8 cellular contexts compared by ENCODE assay signal in genomic region chr16:29925805-29926674, GRCh38. TPM values are rescaled to one million over a fixed set of nuclear protein-coding genes. Genes with fewer than 3 reads are reported as not detected.
DNase-seq lines count a peak whose midpoint lies in the region; ATAC-seq and TF ChIP-seq lines count a peak whose summit lies in the region.

Gene KCTD13, minus strand, starts transcription at chr16:29926226. Its CDS starts 193 bp downstream, at chr16:29926033.

- peak within 1 kb of the TSS; percentile 91 for H2BK5ac ChIP-seq in trophoblast cell (ENCODE audit: low read depth, low read length, poor library complexity)

- H3K79me1 ChIP-seq in trophoblast cell (ENCODE audit: low read length) = peaks cover 11% of the 10 kb centered on the region

- peak within 1 kb of the TSS; percentile 99 for H2AFZ ChIP-seq in trophoblast cell (ENCODE audit: insufficient read depth, low read length, poor library complexity)

- peak within 1 kb of the TSS; percentile 100 for H3K14ac ChIP-seq in trophoblast cell (ENCODE audit: low read length)

- WGBS in trophoblast cell (ENCODE audit: extremely low coverage, insufficient coverage, insufficient read length) = no CpG with 5 or more reads among the region's 84 CpGs
- 1% methylated on average over 63 of the region's 84 CpGs; no CpG with 5 or more reads in 1 of the 2 donors for WGBS in transverse colon (ENCODE audit: low coverage in 1 of 2), 2 donors

- H3K18ac ChIP-seq in trophoblast cell (ENCODE audit: low read length) = peak within 1 kb of the TSS; percentile 100

- TF ChIP-seq EP300 in transverse colon (IDR thresholded peaks at IDR 0.05; ENCODE audit: low read depth) = no peak

- H3K23ac ChIP-seq in trophoblast cell (ENCODE audit: low read length) = no peak within 1 kb of the TSS

- H2BK12ac ChIP-seq in trophoblast cell (ENCODE audit: low read length) = peak within 1 kb of the TSS; percentile 36

- H3K79me2 ChIP-seq in trophoblast cell (ENCODE audit: control insufficient read depth, insufficient read depth, low read length, poor library complexity) = peaks cover 14% of the 10 kb centered on the region

- peak; percentile 86 for TF ChIP-seq POLR2A in transverse colon (IDR thresholded peaks at IDR 0.05)

- H3K36me3 ChIP-seq in cardiac muscle cell (no peaks in the 10 kb centered on the region), trophoblast cell (ENCODE audit: control insufficient read depth in 1 of 2, insufficient read depth in 2 of 2, low read length in 2 of 2) (peaks cover 10 to 12% of the 10 kb centered on the region in 2 experiments), transverse colon (peaks cover 0 to 19% (median 3%) of the 10 kb centered on the region in 4 donors)

- peak; percentile 81 for ATAC-seq in HG02610 (IDR thresholded peaks at IDR 0.05; ENCODE audit: unreplicated experiment)

- H4K8ac ChIP-seq in trophoblast cell (ENCODE audit: low read depth, low read length) = peak within 1 kb of the TSS; percentile 100

- intact Hi-C loops in transverse colon (cut with DNase I; ENCODE audit: low total_unique reads) = no loop called here

- H3K27ac ChIP-seq in cardiac muscle cell (peak within 1 kb of the TSS; percentile 94), trophoblast cell (ENCODE audit: low read depth, low read length) (peak within 1 kb of the TSS; percentile 62), transverse colon (peak within 1 kb of the TSS; percentile 87 to 96 (median 92))

- in situ Hi-C loops in transverse colon (cut with MboI; ENCODE audit: low pct_ligation_motif_present in 1 of 4, low pct_unique_long_range_greater_than_20kb in 1 of 4, low sequenced_read_pairs in 3 of 4) = no loop called here

- peak within 1 kb of the TSS; percentile 96 for H3K9ac ChIP-seq in trophoblast cell (ENCODE audit: low read length)

- TF ChIP-seq CTCF in GM10266 (IDR thresholded peaks at IDR 0.05; ENCODE audit: control insufficient read depth, insufficient read depth, low read depth, missing control alignments) = no peak
- TF ChIP-seq CTCF in cardiac muscle cell (IDR thresholded peaks at IDR 0.05; ENCODE audit: low read depth, low read length) = no peak
- TF ChIP-seq CTCF in transverse colon (IDR thresholded peaks at IDR 0.05) = no peak

- H3K4me1 ChIP-seq in cardiac muscle cell (ENCODE audit: low read depth) = peaks cover 13% of the 10 kb centered on the region
- peaks cover 11 to 14% of the 10 kb centered on the region in 2 experiments for H3K4me1 ChIP-seq in trophoblast cell (ENCODE audit: control insufficient read depth in 1 of 2, insufficient read depth in 2 of 2, low read length in 2 of 2)
- H3K4me1 ChIP-seq in transverse colon = peaks cover 14 to 23% (median 21%) of the 10 kb centered on the region in 4 donors

- H3K27me3 ChIP-seq in cardiac muscle cell (no peaks in the 10 kb centered on the region), trophoblast cell (ENCODE audit: insufficient read depth, low read length) (no peaks in the 10 kb centered on the region), transverse colon (no peaks in the 10 kb centered on the region)

- H3K9me3 ChIP-seq in cardiac muscle cell (ENCODE audit: low read depth) (no peaks in the 10 kb centered on the region), trophoblast cell (ENCODE audit: insufficient read depth, low read depth, low read length) (no peaks in the 10 kb centered on the region), transverse colon (no peaks in the 10 kb centered on the region)

- H2BK120ac ChIP-seq in trophoblast cell (ENCODE audit: insufficient read depth, low read length, poor library complexity) = peak within 1 kb of the TSS; percentile 93

- DNase-seq in GM10266 (ENCODE audit: extremely low spot score) = peak; percentile 99
- DNase-seq in NCI-H1105 (lab: John Stamatoyannopoulos, UW) = peak; percentile 66
- DNase-seq in SW 1271 (lab: John Stamatoyannopoulos, UW) = peak; percentile 63 to 80
- peak; percentile 71 for DNase-seq in activated naive CD8-positive, alpha-beta T cell treated with anti-CD3 and anti-CD28 coated beads, Interleukin-2, amount 50 U/mL, for 16 hours (ENCODE audit: low read depth, low spot score)
- peak; percentile 85 to 93 for DNase-seq in cardiac muscle cell (ENCODE audit: low read depth in 1 of 2, low spot score in 1 of 2)
- peak; percentile 87 to 94 for DNase-seq in trophoblast cell
- DNase-seq in transverse colon = peak; percentile 89

- peak within 1 kb of the TSS; percentile 95 for H2AK5ac ChIP-seq in trophoblast cell (ENCODE audit: low read length)

- H3K4me3 ChIP-seq in cardiac muscle cell (peak within 1 kb of the TSS; percentile 76), trophoblast cell (ENCODE audit: low read depth, low read length) (peak within 1 kb of the TSS; percentile 99), transverse colon (peak within 1 kb of the TSS; percentile 92 to 100 (median 93))

- H3K4ac ChIP-seq in trophoblast cell (ENCODE audit: low read depth, low read length) = peak within 1 kb of the TSS; percentile 92

- peak within 1 kb of the TSS; percentile 92 for H4K91ac ChIP-seq in trophoblast cell (ENCODE audit: low read depth, low read length)

- peak within 1 kb of the TSS; percentile 91 for H3K4me2 ChIP-seq in trophoblast cell (ENCODE audit: low read length)

- H4K12ac ChIP-seq in trophoblast cell (ENCODE audit: low read depth, low read length) = peak within 1 kb of the TSS; percentile 99

RNA-seq across cellular contexts. Expression of gene KCTD13, which starts in this region (rescaled TPM):
- total RNA-seq in cardiac muscle cell = 17.6 and 22.1 TPM in 2 replicates
- 22.3 and 23.3 TPM in 2 replicates for polyA plus RNA-seq in cardiac muscle cell
- 31.1 and 33.4 TPM in 2 replicates for polyA plus RNA-seq in trophoblast cell (2013)
- 100 to 1,000 TPM in 1 of 4 donors, 10 to 100 TPM in 3; 40.3 to 110 (median 57.4) TPM for total RNA-seq in transverse colon

Comparison
In these comparisons a context has a peak if more than half of its experiments do, and no peak if none do; other contexts are left out.
1. Peak in every context shown above with its lines: DNase-seq, ATAC-seq, H3K4me3 ChIP-seq and H3K27ac ChIP-seq.